In genomic region chr3:144818973-144819372, GRCh38 we compare ENCODE assay signal across 6 cellular contexts.
"Had no signal": no experiment of that assay in that cellular context is flagged by ENCODE, and none has a peak within 500 bp of the region (broad histone marks: within the 10 kb centered on the region; RNA-seq: fewer than 3 reads in every experiment).

No MANE protein-coding gene starts in this region.

- H3K4me3 ChIP-seq: K562 had no signal

- FAIRE-seq: HTR-8/SVneo, K562 had no signal

- H3K27ac ChIP-seq: HL-60 had no signal

- ATAC-seq: K562 had no signal

- DNase-seq: IMR-90, KBM-7, KG1 had no signal
